In the genomic region with DNA sequence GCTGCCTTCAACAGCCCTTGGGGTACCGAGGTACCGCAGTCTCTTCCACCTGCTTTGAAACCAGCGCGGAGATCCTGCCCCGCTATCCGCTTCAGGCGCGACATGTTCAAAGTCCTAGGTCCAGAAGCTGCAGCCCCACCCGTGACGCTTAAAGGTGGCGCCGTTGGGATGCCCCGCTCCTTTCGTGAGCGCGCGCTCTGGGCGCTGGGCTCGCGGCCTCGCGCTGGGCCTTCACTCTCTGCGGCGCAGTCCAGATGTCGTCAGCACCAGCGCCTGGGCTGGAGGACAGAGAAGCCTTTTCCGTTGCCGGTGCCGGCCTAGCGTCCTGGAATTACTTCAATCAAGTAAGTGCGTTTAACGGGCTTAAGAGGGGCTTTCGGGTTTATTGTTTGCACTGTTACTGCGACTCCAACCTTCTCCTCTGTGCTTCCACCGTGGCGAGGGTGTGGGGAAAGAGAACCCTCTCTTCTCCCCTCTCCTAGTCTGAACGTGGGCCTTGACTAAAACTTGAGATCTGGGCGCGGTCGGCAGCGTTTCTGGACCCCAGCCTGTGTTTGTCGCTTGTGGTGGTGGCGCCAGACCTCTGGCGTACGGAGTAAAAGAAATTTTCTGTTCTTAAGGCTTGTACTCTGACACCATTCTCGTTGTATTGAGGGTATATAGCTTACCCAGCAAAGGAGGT, we compare ENCODE assay signal across 1 cellular context.
A peak's percentile ranks its signal among the peaks of the same experiment; 100 is the strongest.
TF ChIP-seq lines count a peak whose summit lies in the region.

Gene LRRC40 (minus strand): TSS at position 143 of the 682 bp plus-strand sequence. CDS start 39 bp downstream, at position 104.

TF ChIP-seq in H1, 55 proteins besides CTCF, POLR2A, EP300 and RAD21 (continued from another document):
- TF ChIP-seq USF2 (IDR thresholded peaks at IDR 0.05; ENCODE audit: low read length) (no peak), CHD2 (IDR thresholded peaks at IDR 0.05; ENCODE audit: low read length) (peak; percentile 29; the same call in 1 of the 2 replicates), YY1 (IDR thresholded peaks at IDR 0.05; ENCODE audit: low read depth, low read length) (peak; percentile 26; the same call in 1 of the 2 replicates), JUND (IDR thresholded peaks at IDR 0.05; ENCODE audit: low read length) (peak; percentile 77), TCF12 (IDR thresholded peaks at IDR 0.05; ENCODE audit: low read depth, low read length) (no peak), CBX8 (IDR thresholded peaks at IDR 0.05; ENCODE audit: borderline replicate concordance, low read depth, low read length) (no peak), ZNF274 (IDR thresholded peaks at IDR 0.05; ENCODE audit: borderline replicate concordance, extremely low read depth, low read length) (no peak), POLR2AphosphoS5 (IDR thresholded peaks at IDR 0.05; ENCODE audit: low read depth, low read length) (peak; percentile 92), CREB1 (IDR thresholded peaks at IDR 0.05) (peak; percentile 100), RBBP5 (IDR thresholded peaks at IDR 0.05; ENCODE audit: borderline replicate concordance, low read depth, low read length) (peak; percentile 99), MAX (IDR thresholded peaks at IDR 0.05) (peak; percentile 81), BCL11A (IDR thresholded peaks at IDR 0.05; ENCODE audit: low read depth in 2 of 2, low read length in 2 of 2) (no peak), TBP (IDR thresholded peaks at IDR 0.05; ENCODE audit: low read depth, low read length) (peak; percentile 86), SIN3A (conservative IDR thresholded peaks at IDR 0.05 in 1 of 2, IDR thresholded peaks at IDR 0.05 in 1 of 2; ENCODE audit: low read depth in 1 of 2, low read length in 2 of 2) (peak in 1 of 2 experiments; percentile 94; a peak in 2 of 4 replicates), KDM5A (IDR thresholded peaks at IDR 0.05; ENCODE audit: low read length) (peak; percentile 86), BRCA1 (IDR thresholded peaks at IDR 0.05; ENCODE audit: low read depth, low read length) (peak; percentile 46; the same call in 1 of the 2 replicates), CHD1 (IDR thresholded peaks at IDR 0.05; ENCODE audit: low read depth, low read length) (no peak), TAF1 (IDR thresholded peaks at IDR 0.05; ENCODE audit: low read depth, low read length) (peak; percentile 90), SP2 (IDR thresholded peaks at IDR 0.05; ENCODE audit: low read length) (no peak), SP4 (IDR thresholded peaks at IDR 0.05; ENCODE audit: low read length) (peak; percentile 97), SIRT6 (IDR thresholded peaks at IDR 0.05; ENCODE audit: low read length) (no peak)
